ENCODE assay signal across 18 cellular contexts in the genomic region with DNA sequence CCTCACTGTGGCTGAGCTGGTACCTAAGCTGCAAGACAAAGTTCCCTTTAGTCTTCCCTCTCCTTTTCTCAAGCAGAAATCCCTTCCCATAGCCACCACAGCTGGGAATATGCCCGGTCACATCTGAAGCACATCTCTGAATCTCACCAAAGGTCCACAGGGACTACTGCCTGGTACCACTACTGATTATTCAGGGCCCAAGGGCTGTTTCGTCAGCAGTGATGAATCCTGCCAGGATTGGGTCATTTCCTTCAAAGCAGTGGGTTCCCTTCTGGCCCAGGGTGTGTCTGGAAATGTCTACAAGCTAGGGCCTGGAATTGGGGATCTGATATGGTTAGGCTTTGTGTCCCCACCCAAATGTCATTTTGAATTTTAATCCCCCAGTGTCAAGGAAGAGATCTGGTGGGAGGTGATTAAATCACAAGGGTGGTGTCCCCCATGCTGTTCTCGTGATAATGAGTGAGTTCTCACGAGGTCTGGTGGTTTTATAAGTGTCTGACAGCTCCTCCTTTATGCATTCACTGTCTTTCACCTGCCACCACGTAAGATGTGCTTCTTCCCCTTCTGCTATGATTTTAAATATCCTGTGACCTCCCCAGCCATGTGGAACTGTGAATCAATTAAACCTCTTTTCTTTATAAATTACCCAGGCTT.
DNase-seq lines count a peak whose midpoint lies in the region; ATAC-seq, FAIRE-seq and TF ChIP-seq lines count a peak whose summit lies in the region.
"Had no signal": no experiment of that assay in that cellular context is flagged by ENCODE, and none has a peak within 500 bp of the region (broad histone marks: within the 10 kb centered on the region; RNA-seq: fewer than 3 reads in every experiment).

No MANE protein-coding gene starts in this region.

- H2AFZ ChIP-seq in mesenchymal stem cell (ENCODE audit: low read depth, low read length), result no peak overlapping the region

- TF ChIP-seq CTCF in A549 (IDR thresholded peaks at IDR 0.05), result no peak
- no peak for TF ChIP-seq CTCF in HFFc6 (IDR thresholded peaks at IDR 0.05)

- H3K23ac ChIP-seq in mesenchymal stem cell (ENCODE audit: low read length in 2 of 2), result no peak overlapping the region

- peak overlapping the region; percentile 20; the same call in 2 of the 3 replicates for H3K4me2 ChIP-seq in A549
- no peak overlapping the region for H3K4me2 ChIP-seq in mesenchymal stem cell (ENCODE audit: low read length, poor library complexity, severe bottlenecking)

- POLR2A ChIA-PET in A549 (lab: Yijun Ruan, JAX), result no interaction called here

- TF ChIP-seq RAD21 in A549 (conservative IDR thresholded peaks at IDR 0.05 in 1 of 2, IDR thresholded peaks at IDR 0.05 in 1 of 2), result no peak

- H3K36me3 Mint-ChIP-seq in HFFc6 (ENCODE audit: low read depth), result peaks cover 11% of the 10 kb centered on the region

- H3K27ac ChIP-seq in A549 (peak overlapping the region; percentile 38 to 53; a peak in 5 of 6 replicates), mesenchymal stem cell (ENCODE audit: low read length, poor library complexity, severe bottlenecking) (no peak overlapping the region)
- H3K27ac ChIP-seq: HL-60 had no signal

- peak overlapping the region; percentile 40 for H2BK15ac ChIP-seq in mesenchymal stem cell (ENCODE audit: low read depth, poor library complexity, severe bottlenecking)

- ATAC-seq in A549 (no peak), HG02852 (IDR thresholded peaks at IDR 0.05; ENCODE audit: unreplicated experiment) (no peak), HG03521 (IDR thresholded peaks at IDR 0.05; ENCODE audit: unreplicated experiment) (no peak)

- no peak for TF ChIP-seq EP300 in A549 (IDR thresholded peaks at IDR 0.05)

- H3K4me1 ChIP-seq in A549, result peaks cover 11% of the 10 kb centered on the region
- peaks cover 3% of the 10 kb centered on the region for H3K4me1 ChIP-seq in mesenchymal stem cell (ENCODE audit: control insufficient read depth, insufficient read depth, low read depth, low read length)

- no peaks in the 10 kb centered on the region for H3K9me3 Mint-ChIP-seq in HFFc6
- H3K9me3 Mint-ChIP-seq: H9 had no signal

- H3K36me3 ChIP-seq in mesenchymal stem cell (ENCODE audit: control insufficient read depth in 1 of 2, insufficient read depth in 2 of 2, low read depth in 1 of 2, low read length in 2 of 2), result no peaks in the 10 kb centered on the region

- FAIRE-seq in A549 (lab: Jason Lieb, UNC), result no peak
- FAIRE-seq: RCC 7860 had no signal

- H3K9ac ChIP-seq in mesenchymal stem cell (ENCODE audit: low read length), result no peak overlapping the region

- no peaks in the 10 kb centered on the region for H3K27me3 ChIP-seq in mesenchymal stem cell (ENCODE audit: control insufficient read depth in 1 of 2, insufficient read depth in 1 of 2, low read length in 2 of 2)

- peak overlapping the region in 1 of 2 experiments; percentile 2 for H3K18ac ChIP-seq in mesenchymal stem cell (ENCODE audit: low read depth in 1 of 2, low read length in 2 of 2)

- H2AK5ac ChIP-seq in mesenchymal stem cell (ENCODE audit: low read length, severe bottlenecking), result no peak overlapping the region

- H3K4me3 Mint-ChIP-seq in HFFc6, result peak overlapping the region; percentile 6; the same call in 1 of the 2 replicates
- H3K4me3 Mint-ChIP-seq: H9 had no signal

- no peak for DNase-seq in A549 (ENCODE audit: low read depth in 1 of 2, low spot score in 1 of 2)
- no peak for DNase-seq in HFFc6
- peak; percentile 14 for DNase-seq in T1000 (lab: John Stamatoyannopoulos, UW)
- DNase-seq in mesenchymal stem cell, result no peak
- no peak for DNase-seq in NK-92 treated with Interleukin-12 subunit alpha and Interleukin-12 subunit beta, amount 100 ng/mL, for 24 hours (lab: John Stamatoyannopoulos, UW)
- DNase-seq in DMS153 treated with DMSO at 0.1 percent for 48 hours (lab: John Stamatoyannopoulos, UW; ENCODE audit: unreplicated experiment), result no peak
- DNase-seq: C1 segment of cervical spinal cord, DMS153, H9, KG1, NCI-H1048, NCI-H2081 treated with DMSO at 0.1 percent for 48 hours, NCI-H524, SIG-M5 had no signal

- H2BK120ac ChIP-seq in mesenchymal stem cell (ENCODE audit: low read depth, low read length), result no peak overlapping the region

- CTCF ChIA-PET in A549 (lab: Yijun Ruan, JAX), result interaction anchor here (1.3 kb wide), 1 partner anchor 837 kb away, joined by 3 read pairs; no protein-coding TSS in a partner anchor

- peak overlapping the region; percentile 2 to 32 for H2BK12ac ChIP-seq in mesenchymal stem cell (ENCODE audit: low read length in 2 of 2)

- peak overlapping the region; percentile 48 for H4K91ac ChIP-seq in mesenchymal stem cell (ENCODE audit: low read length)

- H3K79me1 ChIP-seq in mesenchymal stem cell (replicated peaks; ENCODE audit: low read length, poor library complexity, severe bottlenecking), result no peaks in the 10 kb centered on the region

- H2BK5ac ChIP-seq in mesenchymal stem cell (ENCODE audit: low read depth, low read length, poor library complexity, severe bottlenecking), result no peak overlapping the region

- H3K14ac ChIP-seq in mesenchymal stem cell (ENCODE audit: low read length in 2 of 2), result no peak overlapping the region

- H3K4ac ChIP-seq in mesenchymal stem cell (ENCODE audit: low read depth in 1 of 2, low read length in 2 of 2), result no peak overlapping the region

- H3K4me3 ChIP-seq in A549, result no peak overlapping the region
- no peak overlapping the region for H3K4me3 ChIP-seq in mesenchymal stem cell (ENCODE audit: insufficient read depth in 1 of 2, low read depth in 1 of 2, low read length in 2 of 2)

- peak overlapping the region; percentile 14 for H4K8ac ChIP-seq in mesenchymal stem cell (ENCODE audit: low read length)

- peaks cover 53% of the 10 kb centered on the region for H3K4me1 Mint-ChIP-seq in HFFc6 (ENCODE audit: low read depth)

- TF ChIP-seq POLR2A in A549 (IDR thresholded peaks at IDR 0.05; ENCODE audit: low read length), result no peak

- peak overlapping the region; percentile 74 for H3K27ac Mint-ChIP-seq in HFFc6

- no peaks in the 10 kb centered on the region for H3K27me3 Mint-ChIP-seq in HFFc6 (ENCODE audit: insufficient read depth)

- WGBS in A549 (ENCODE audit: missing lambda C conversion rate), result 72% methylated on average over 5 of the region's 5 CpGs
- WGBS in mesenchymal stem cell, result 90% methylated on average over 3 of the region's 5 CpGs

- H3K9me3 ChIP-seq in A549 (no peaks in the 10 kb centered on the region), mesenchymal stem cell (ENCODE audit: control insufficient read depth, low read length) (no peaks in the 10 kb centered on the region)

TF ChIP-seq in A549, 52 proteins besides CTCF, POLR2A, EP300 and RAD21 (continues in another document):
- TF ChIP-seq ESRRA (IDR thresholded peaks at IDR 0.05; ENCODE audit: borderline replicate concordance, low read length), result no peak
- TF ChIP-seq KDM1A (IDR thresholded peaks at IDR 0.05; ENCODE audit: low read depth), result no peak
- no peak for TF ChIP-seq CHD4 (IDR thresholded peaks at IDR 0.05; ENCODE audit: borderline replicate concordance)
- TF ChIP-seq CEBPB (IDR thresholded peaks at IDR 0.05), result no peak
- no peak for TF ChIP-seq BHLHE40 (IDR thresholded peaks at IDR 0.05; ENCODE audit: low read depth, low read length)
- TF ChIP-seq TP53 (CRISPR knock-in tag; IDR thresholded peaks at IDR 0.05), result no peak
- TF ChIP-seq NPAS2 (CRISPR knock-in tag; IDR thresholded peaks at IDR 0.05; ENCODE audit: borderline replicate concordance), result no peak
- TF ChIP-seq, protein P1, sequence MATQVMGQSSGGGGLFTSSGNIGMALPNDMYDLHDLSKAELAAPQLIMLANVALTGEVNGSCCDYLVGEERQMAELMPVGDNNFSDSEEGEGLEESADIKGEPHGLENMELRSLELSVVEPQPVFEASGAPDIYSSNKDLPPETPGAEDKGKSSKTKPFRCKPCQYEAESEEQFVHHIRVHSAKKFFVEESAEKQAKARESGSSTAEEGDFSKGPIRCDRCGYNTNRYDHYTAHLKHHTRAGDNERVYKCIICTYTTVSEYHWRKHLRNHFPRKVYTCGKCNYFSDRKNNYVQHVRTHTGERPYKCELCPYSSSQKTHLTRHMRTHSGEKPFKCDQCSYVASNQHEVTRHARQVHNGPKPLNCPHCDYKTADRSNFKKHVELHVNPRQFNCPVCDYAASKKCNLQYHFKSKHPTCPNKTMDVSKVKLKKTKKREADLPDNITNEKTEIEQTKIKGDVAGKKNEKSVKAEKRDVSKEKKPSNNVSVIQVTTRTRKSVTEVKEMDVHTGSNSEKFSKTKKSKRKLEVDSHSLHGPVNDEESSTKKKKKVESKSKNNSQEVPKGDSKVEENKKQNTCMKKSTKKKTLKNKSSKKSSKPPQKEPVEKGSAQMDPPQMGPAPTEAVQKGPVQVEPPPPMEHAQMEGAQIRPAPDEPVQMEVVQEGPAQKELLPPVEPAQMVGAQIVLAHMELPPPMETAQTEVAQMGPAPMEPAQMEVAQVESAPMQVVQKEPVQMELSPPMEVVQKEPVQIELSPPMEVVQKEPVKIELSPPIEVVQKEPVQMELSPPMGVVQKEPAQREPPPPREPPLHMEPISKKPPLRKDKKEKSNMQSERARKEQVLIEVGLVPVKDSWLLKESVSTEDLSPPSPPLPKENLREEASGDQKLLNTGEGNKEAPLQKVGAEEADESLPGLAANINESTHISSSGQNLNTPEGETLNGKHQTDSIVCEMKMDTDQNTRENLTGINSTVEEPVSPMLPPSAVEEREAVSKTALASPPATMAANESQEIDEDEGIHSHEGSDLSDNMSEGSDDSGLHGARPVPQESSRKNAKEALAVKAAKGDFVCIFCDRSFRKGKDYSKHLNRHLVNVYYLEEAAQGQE (IDR thresholded peaks at IDR 0.05), result no peak
- TF ChIP-seq, protein P2, sequence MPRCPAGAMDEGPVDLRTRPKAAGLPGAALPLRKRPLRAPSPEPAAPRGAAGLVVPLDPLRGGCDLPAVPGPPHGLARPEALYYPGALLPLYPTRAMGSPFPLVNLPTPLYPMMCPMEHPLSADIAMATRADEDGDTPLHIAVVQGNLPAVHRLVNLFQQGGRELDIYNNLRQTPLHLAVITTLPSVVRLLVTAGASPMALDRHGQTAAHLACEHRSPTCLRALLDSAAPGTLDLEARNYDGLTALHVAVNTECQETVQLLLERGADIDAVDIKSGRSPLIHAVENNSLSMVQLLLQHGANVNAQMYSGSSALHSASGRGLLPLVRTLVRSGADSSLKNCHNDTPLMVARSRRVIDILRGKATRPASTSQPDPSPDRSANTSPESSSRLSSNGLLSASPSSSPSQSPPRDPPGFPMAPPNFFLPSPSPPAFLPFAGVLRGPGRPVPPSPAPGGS (IDR thresholded peaks at IDR 0.05), result no peak
- no peak for TF ChIP-seq CBX2 (IDR thresholded peaks at IDR 0.05; ENCODE audit: borderline replicate concordance, low read depth)
- TF ChIP-seq SREBF2 (IDR thresholded peaks at IDR 0.05), result no peak
- no peak for TF ChIP-seq ZNF302 (CRISPR knock-in tag; IDR thresholded peaks at IDR 0.05)
- TF ChIP-seq JUNB (IDR thresholded peaks at IDR 0.05), result no peak
